In genomic region chr10:29302499-29302898, GRCh38 we compare ENCODE assay signal across 22 cellular contexts. TPM values are rescaled to one million over a fixed set of nuclear protein-coding genes. Genes with fewer than 3 reads are reported as not detected.
DNase-seq lines count a peak whose midpoint lies in the region; ATAC-seq and TF ChIP-seq lines count a peak whose summit lies in the region.
"Had no signal": no experiment of that assay in that cellular context is flagged by ENCODE, and none has a peak within 500 bp of the region (broad histone marks: within the 10 kb centered on the region; RNA-seq: fewer than 3 reads in every experiment).

No MANE protein-coding gene starts in this region.

- H3K27me3 Mint-ChIP-seq in mesothelial cell of epicardium (ENCODE audit: low read depth): no peaks in the 10 kb centered on the region
- H3K27me3 Mint-ChIP-seq in natural killer cell (ENCODE audit: low read depth in 2 of 2): peaks cover 18 to 37% of the 10 kb centered on the region in 2 donors

- no TSS peak for BruUV-seq in Panc1 (replicated peaks; lab: Mats Ljungman, UMichigan)

- no peak overlapping the region for H3K4me3 ChIP-seq in Panc1 (ENCODE audit: low read depth in 2 of 2, low read length in 2 of 2)
- H3K4me3 ChIP-seq in iPS-18a (ENCODE audit: low read length): no peak overlapping the region

- H3K4me1 Mint-ChIP-seq in mesothelial cell of epicardium: peaks cover 21% of the 10 kb centered on the region
- peaks cover 0 to 4% of the 10 kb centered on the region in 2 donors for H3K4me1 Mint-ChIP-seq in natural killer cell

- H3K4me3 Mint-ChIP-seq in mesothelial cell of epicardium (no peak overlapping the region), natural killer cell (no peak overlapping the region)
- H3K4me3 Mint-ChIP-seq: CD14-positive monocyte; CD8-positive, alpha-beta T cell; IgD-negative memory B cell had no signal

- H3K27me3 ChIP-seq in Panc1 (ENCODE audit: control insufficient read depth, insufficient read depth, low read length) (no peaks in the 10 kb centered on the region), iPS-18a (ENCODE audit: control insufficient read depth, insufficient read depth, low read length) (no peaks in the 10 kb centered on the region)

- H3K36me3 Mint-ChIP-seq in mesothelial cell of epicardium: peaks cover 36% of the 10 kb centered on the region
- peaks cover 16% of the 10 kb centered on the region for H3K36me3 Mint-ChIP-seq in natural killer cell
- H3K36me3 Mint-ChIP-seq: CD14-positive monocyte; CD8-positive, alpha-beta T cell; IgD-negative memory B cell had no signal

- in situ Hi-C loops in Panc1 (cut with HindIII; ENCODE audit: low pct_unique_long_range_greater_than_20kb, low sequenced_read_pairs): no loop called here

- no peaks in the 10 kb centered on the region for H3K9me3 ChIP-seq in Panc1 (ENCODE audit: control insufficient read depth, insufficient read depth, low read depth, low read length)
- peaks cover 8% of the 10 kb centered on the region for H3K9me3 ChIP-seq in iPS-18a (ENCODE audit: control insufficient read depth, low read depth, low read length)

- H3K27ac ChIP-seq in Panc1 (ENCODE audit: low read length) (peak overlapping the region; percentile 23; the same call in 1 of the 2 replicates), iPS-18a (ENCODE audit: low read length) (peak overlapping the region; percentile 59)
- H3K27ac ChIP-seq: 22Rv1 had no signal

- intact Hi-C loops in Panc1 (cut with micrococcal nuclease; ENCODE audit: unreplicated experiment): loop anchor here (5.0 to 10.0 kb wide), 2 partner anchors 170 to 678 kb away; no protein-coding TSS in a partner anchor
- intact Hi-C loops in natural killer cell (cut with micrococcal nuclease): loop anchor here (5.0 to 10.0 kb wide), 2 partner anchors 640 to 678 kb away; no protein-coding TSS in a partner anchor

- ATAC-seq in Panc1 (no peak), GM21367 (IDR thresholded peaks at IDR 0.05; ENCODE audit: unreplicated experiment) (no peak), natural killer cell (no peak)
- ATAC-seq: CD8-positive, alpha-beta T cell had no signal

- H3K4me1 ChIP-seq in Panc1 (ENCODE audit: control insufficient read depth, insufficient read depth, low read length): no peaks in the 10 kb centered on the region; the same call in 1 of the 2 replicates
- H3K4me1 ChIP-seq in iPS-18a (ENCODE audit: control insufficient read depth, low read depth, low read length): peaks cover 8% of the 10 kb centered on the region

- H3K9me3 Mint-ChIP-seq in mesothelial cell of epicardium (peaks cover 53% of the 10 kb centered on the region), natural killer cell (peaks cover 2 to 9% of the 10 kb centered on the region in 2 donors)

- CTCF ChIA-PET in Panc1 (lab: Charles Lee) (no interaction called here), GM10248 (lab: Yijun Ruan, JAX) (interaction anchor here (0.8 to 3.3 kb wide), 7 partner anchors 13 to 673 kb away, joined by 3 to 8 read pairs (median 3); partner anchors contain the start of gene LYZL1)

- TF ChIP-seq CTCF in Panc1 (IDR thresholded peaks at IDR 0.05) (no peak), mesothelial cell of epicardium (IDR thresholded peaks at IDR 0.05; ENCODE audit: unreplicated experiment) (no peak), GM10248 (IDR thresholded peaks at IDR 0.05; ENCODE audit: control extremely low read depth, extremely low read depth, low read depth, missing control alignments) (no peak), natural killer cell (IDR thresholded peaks at IDR 0.05) (no peak)

- POLR2A ChIA-PET in Panc1 (lab: Charles Lee): no interaction called here
- POLR2A ChIA-PET in GM10248 (lab: Yijun Ruan, JAX): no interaction called here

- H3K27ac Mint-ChIP-seq in mesothelial cell of epicardium (peak overlapping the region; percentile 87), natural killer cell (no peak overlapping the region)
- H3K27ac Mint-ChIP-seq: CD14-positive monocyte; CD8-positive, alpha-beta T cell; IgD-negative memory B cell had no signal

- H3K9ac ChIP-seq in iPS-18a (ENCODE audit: low read length): no peak overlapping the region

- DNase-seq in ELF-1 (ENCODE audit: low read depth, low spot score): peak; percentile 20
- no peak for DNase-seq in Panc1 (ENCODE audit: low read depth, low spot score)
- no peak for DNase-seq in mesothelial cell of epicardium (ENCODE audit: low spot score in 2 of 2, unreplicated experiment in 2 of 2)
- DNase-seq in GM10248 (ENCODE audit: extremely low spot score): no peak
- no peak for DNase-seq in putamen (ENCODE audit: low spot score)
- DNase-seq in natural killer cell: no peak
- DNase-seq: CD8-positive, alpha-beta T cell; COR-L47; DMS153; DMS79 treated with DMSO at 0.1 percent for 48 hours; EL; GF-D8; KG1 had no signal

- H3K36me3 ChIP-seq in Panc1 (ENCODE audit: control insufficient read depth, insufficient read depth, low read length): no peaks in the 10 kb centered on the region
- no peaks in the 10 kb centered on the region for H3K36me3 ChIP-seq in iPS-18a (ENCODE audit: control insufficient read depth, low read depth, low read length)

RNA-seq across cellular contexts. Expression of gene LYZL1, which starts 13.6 kb away (rescaled TPM):
- not detected for total RNA-seq in Panc1 (2021; ENCODE audit: unreplicated experiment)
- polyA plus RNA-seq in Panc1 (2012; ENCODE audit: insufficient read length): not detected
- not detected in 3 replicates for total RNA-seq in mesothelial cell of epicardium
- total RNA-seq in natural killer cell: not detected
- total RNA-seq: A673; CD8-positive, alpha-beta T cell; H4; HT-29 had no signal
- polyA plus RNA-seq: BJ, CD14-positive monocyte, IgD-negative memory B cell had no signal
